In genomic region chr7:21269021-21269420, GRCh38 we compare ENCODE assay signal across 31 cellular contexts.
"Had no signal": no experiment of that assay in that cellular context is flagged by ENCODE, and none has a peak within 500 bp of the region (broad histone marks: within the 10 kb centered on the region; RNA-seq: fewer than 3 reads in every experiment).

No MANE protein-coding gene starts in this region.

- H3K27ac ChIP-seq: adrenal gland, body of pancreas, esophagus muscularis mucosa, foreskin keratinocyte, gastrocnemius medialis, heart left ventricle, VCaP had no signal

- DNase-seq: activated B cell treated with CpG ODN at 0.5 μM for 24 hours; activated CD4-positive, alpha-beta T cell treated with anti-CD3 and anti-CD28 coated beads for 48 hours; activated CD4-positive, alpha-beta T cell treated with anti-CD3 and anti-CD28 coated beads, Interleukin-2, amount 50 U/mL, for 1 hour; activated CD4-positive, alpha-beta T cell treated with anti-CD3 and anti-CD28 coated beads, Interleukin-2, amount 50 U/mL, for 48 hours; activated CD8-positive, alpha-beta memory T cell treated with anti-CD3 and anti-CD28 coated beads, Interleukin-2, amount 10 ng/mL, durations not matched to agents 7 days and 5 days; activated CD8-positive, alpha-beta memory T cell treated with anti-CD3 and anti-CD28 coated beads, Interleukin-2, amount 50 U/mL, for 4 hours; activated CD8-positive, alpha-beta T cell treated with anti-CD3 and anti-CD28 coated beads, Interleukin-2, amount 10 ng/mL, durations not matched to agents 7 days and 5 days; activated effector memory CD4-positive, alpha-beta T cell treated with anti-CD3 and anti-CD28 coated beads, Interleukin-2, amount 50 U/mL, for 16 hours; activated naive CD4-positive, alpha-beta T cell treated with anti-CD3 and anti-CD28 coated beads for 36 hours; activated naive CD8-positive, alpha-beta T cell treated with anti-CD3 and anti-CD28 coated beads for 36 hours; activated naive CD8-positive, alpha-beta T cell treated with anti-CD3 and anti-CD28 coated beads, Interleukin-2, amount 50 U/mL, for 24 hours; activated T-cell treated with anti-CD3 and anti-CD28 coated beads, Interleukin-2, amount 50 U/mL, for 1 hour; activated T-cell treated with anti-CD3 and anti-CD28 coated beads, Interleukin-2, amount 50 U/mL, for 48 hours; adrenal gland; amygdala; aorta; body of pancreas; caudate nucleus; cortex of kidney; dermis blood vessel endothelial cell; effector CD4-positive, alpha-beta T cell; effector memory CD8-positive, alpha-beta T cell; erythroblast; foreskin keratinocyte; gastrocnemius medialis; glutamatergic neuron; heart left ventricle; T-helper 2 cell had no signal

- H3K27me3 ChIP-seq: adrenal gland, body of pancreas, esophagus muscularis mucosa, foreskin keratinocyte, gastrocnemius medialis had no signal

- H3K9me3 ChIP-seq: adrenal gland, body of pancreas, esophagus muscularis mucosa, gastrocnemius medialis, heart left ventricle had no signal

- ATAC-seq: activated CD4-positive, CD25-positive, alpha-beta regulatory T cell treated with anti-CD3 and anti-CD28 coated beads, Interleukin-2, amount 50 U/mL, for 24 hours; activated CD8-positive, alpha-beta memory T cell treated with anti-CD3 and anti-CD28 coated beads, Interleukin-2, amount 10 ng/mL, durations not matched to agents 7 days and 5 days; activated CD8-positive, alpha-beta T cell treated with anti-CD3 and anti-CD28 coated beads, Interleukin-2, amount 10 ng/mL, durations not matched to agents 7 days and 5 days; activated naive CD8-positive, alpha-beta T cell treated with anti-CD3 and anti-CD28 coated beads, Interleukin-2, amount 50 U/mL, for 24 hours; body of pancreas; effector memory CD8-positive, alpha-beta T cell; foreskin keratinocyte; gastrocnemius medialis; heart left ventricle had no signal

- H3K4me3 ChIP-seq: adrenal gland, body of pancreas, esophagus muscularis mucosa, gastrocnemius medialis, heart left ventricle had no signal

- H3K36me3 ChIP-seq: adrenal gland, esophagus muscularis mucosa, gastrocnemius medialis, heart left ventricle had no signal

- H3K4me1 ChIP-seq: adrenal gland, body of pancreas, esophagus muscularis mucosa, foreskin keratinocyte, gastrocnemius medialis, heart left ventricle had no signal
